In genomic region chr5:42587056-42587723, GRCh38 we compare ENCODE assay signal across 1 cellular context.
TF ChIP-seq lines count a peak whose summit lies in the region.

No MANE protein-coding gene starts in this region.

TF ChIP-seq in liver, 16 proteins besides CTCF, POLR2A, EP300 and RAD21 (continued from another document):
- TF ChIP-seq ZBTB33 (IDR thresholded peaks at IDR 0.05) (no peak), RXRA (IDR thresholded peaks at IDR 0.05) (no peak), FOXA2 (IDR thresholded peaks at IDR 0.05) (no peak), FOXA1 (IDR thresholded peaks at IDR 0.05) (no peak), SP1 (IDR thresholded peaks at IDR 0.05) (no peak), EGR1 (IDR thresholded peaks at IDR 0.05; ENCODE audit: low read depth in 2 of 2) (no peak), JUND (IDR thresholded peaks at IDR 0.05) (no peak), ATF3 (IDR thresholded peaks at IDR 0.05) (no peak), GABPA (IDR thresholded peaks at IDR 0.05 in 1 of 2, conservative IDR thresholded peaks at IDR 0.05 in 1 of 2) (no peak), REST (IDR thresholded peaks at IDR 0.05) (no peak)
